In the genomic region with DNA sequence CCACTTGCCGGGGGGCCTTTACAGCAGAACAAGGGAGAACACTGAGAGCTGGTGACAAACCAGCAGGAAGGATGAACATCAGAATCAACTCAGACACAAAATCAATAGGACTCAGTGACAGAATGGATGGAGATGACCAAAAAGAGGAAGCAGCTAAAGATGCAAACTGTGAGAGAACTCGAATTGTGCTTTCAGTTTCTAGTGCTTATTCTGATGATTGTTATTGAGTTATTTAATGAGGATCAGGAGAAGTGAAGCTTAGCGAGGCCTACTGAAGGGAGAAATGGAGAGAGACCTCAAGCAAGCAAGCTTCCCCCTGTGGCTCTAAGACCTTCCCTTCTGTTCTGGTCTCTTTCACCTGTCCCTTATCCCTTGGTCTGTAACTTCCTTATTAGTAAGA, we compare ENCODE assay signal across 15 cellular contexts. TPM values are rescaled to one million over a fixed set of nuclear protein-coding genes. Genes with fewer than 3 reads are reported as not detected.
A peak's percentile ranks its signal among the peaks of the same experiment; 100 is the strongest.
DNase-seq lines count a peak whose midpoint lies in the region; ATAC-seq lines count a peak whose summit lies in the region.
"Had no signal": no experiment of that assay in that cellular context is flagged by ENCODE, and none has a peak within 500 bp of the region (broad histone marks: within the 10 kb centered on the region; RNA-seq: fewer than 3 reads in every experiment).

No MANE protein-coding gene starts in this region.

- peak; percentile 78 for DNase-seq in germinal center (ENCODE audit: low spot score)
- DNase-seq in NCI-H2107 treated with DMSO at 0.1 percent for 48 hours (lab: John Stamatoyannopoulos, UW; ENCODE audit: unreplicated experiment), result no peak
- DNase-seq in CD8-positive, alpha-beta memory T cell, result no peak
- no peak for DNase-seq in hepatic stellate cell (ENCODE audit: low spot score)
- DNase-seq: hippocampal formation, NCI-H2171 treated with DMSO at 0.1 percent for 48 hours, SW 1271, upper lobe of right lung had no signal

- no peaks in the 10 kb centered on the region for H3K4me1 ChIP-seq in CD8-positive, alpha-beta memory T cell (ENCODE audit: insufficient read depth, low read length)

- H3K27ac ChIP-seq in CD8-positive, alpha-beta memory T cell (ENCODE audit: low read depth, low read length), result no peak overlapping the region
- H3K27ac ChIP-seq: upper lobe of right lung had no signal

- no peak overlapping the region for H3K4me3 Mint-ChIP-seq in CD8-positive, alpha-beta memory T cell

- H3K27ac Mint-ChIP-seq in CD8-positive, alpha-beta memory T cell, result no peak overlapping the region

- CTCF ChIA-PET in CD8-positive, alpha-beta memory T cell (lab: Charles Lee), result interaction anchor here (1.6 kb wide), 1 partner anchor 175 kb away, joined by 6 read pairs; no protein-coding TSS in a partner anchor

- H3K27me3 ChIP-seq in CD8-positive, alpha-beta memory T cell (ENCODE audit: insufficient read depth, low read length, poor library complexity, severe bottlenecking), result no peaks in the 10 kb centered on the region
- H3K27me3 ChIP-seq: upper lobe of right lung had no signal

- H3K36me3 Mint-ChIP-seq in CD8-positive, alpha-beta memory T cell, result no peaks in the 10 kb centered on the region

- POLR2A ChIA-PET in CD8-positive, alpha-beta memory T cell (lab: Charles Lee), result no interaction called here

- peaks cover 0 to 3% (median 0%) of the 10 kb centered on the region in 3 donors for H3K4me1 Mint-ChIP-seq in CD8-positive, alpha-beta memory T cell

- peaks cover 0 to 1% (median 0%) of the 10 kb centered on the region in 5 donors for H3K9me3 Mint-ChIP-seq in CD8-positive, alpha-beta memory T cell

- H3K4me3 ChIP-seq in CD8-positive, alpha-beta memory T cell (ENCODE audit: low read length), result no peak overlapping the region
- H3K4me3 ChIP-seq: upper lobe of right lung had no signal

- H3K27me3 Mint-ChIP-seq in CD8-positive, alpha-beta memory T cell, result peaks cover 5 to 11% of the 10 kb centered on the region in 2 donors

- no peaks in the 10 kb centered on the region for H3K9me3 ChIP-seq in CD8-positive, alpha-beta memory T cell (ENCODE audit: low read length)
- H3K9me3 ChIP-seq: upper lobe of right lung had no signal

- H3K36me3 ChIP-seq in CD8-positive, alpha-beta memory T cell (ENCODE audit: insufficient read depth, low read length), result no peaks in the 10 kb centered on the region
- H3K36me3 ChIP-seq: upper lobe of right lung had no signal

- ATAC-seq in GM18861 (IDR thresholded peaks at IDR 0.05; ENCODE audit: unreplicated experiment) (peak; percentile 80), GM21723 (IDR thresholded peaks at IDR 0.05; ENCODE audit: unreplicated experiment) (peak; percentile 84), HG03575 (IDR thresholded peaks at IDR 0.05; ENCODE audit: extremely low read depth, insufficient number of reproducible peaks, low FRiP score, unreplicated experiment) (peak; percentile 56), HG02884 (IDR thresholded peaks at IDR 0.05; ENCODE audit: unreplicated experiment) (no peak)
- ATAC-seq: upper lobe of right lung had no signal

RNA-seq across cellular contexts. Expression of a gene that starts 30.3 kb away (rescaled TPM):
- total RNA-seq in CD8-positive, alpha-beta memory T cell, result not detected
- not detected for polyA plus RNA-seq in CD8-positive, alpha-beta memory T cell
- total RNA-seq: Daoy, dermis microvascular lymphatic vessel endothelial cell, myocyte had no signal

RNA-seq across cellular contexts. Expression of a gene that starts 45.9 kb away (rescaled TPM):
- total RNA-seq in CD8-positive, alpha-beta memory T cell, result not detected
- polyA plus RNA-seq in CD8-positive, alpha-beta memory T cell, result not detected
- total RNA-seq: Daoy, dermis microvascular lymphatic vessel endothelial cell, myocyte had no signal
